In genomic region chr9:122954253-122954691, GRCh38 we compare ENCODE assay signal across 14 cellular contexts. TPM values are rescaled to one million over a fixed set of nuclear protein-coding genes. Genes with fewer than 3 reads are reported as not detected.
DNase-seq lines count a peak whose midpoint lies in the region; ATAC-seq and TF ChIP-seq lines count a peak whose summit lies in the region.
"Had no signal": no experiment of that assay in that cellular context is flagged by ENCODE, and none has a peak within 500 bp of the region (broad histone marks: within the 10 kb centered on the region; RNA-seq: fewer than 3 reads in every experiment).

No MANE protein-coding gene starts in this region.

- DNase-seq in amniotic epithelial cell (ENCODE audit: low read depth), result peak; percentile 35
- peak; percentile 80 for DNase-seq in fibroblast of the aortic adventitia (ENCODE audit: low read depth)
- DNase-seq in smooth muscle cell (lab: John Stamatoyannopoulos, UW; ENCODE audit: unreplicated experiment), result no peak
- DNase-seq in stimulated activated naive CD4-positive, alpha-beta T cell (lab: John Stamatoyannopoulos, UW), result no peak
- DNase-seq in OCI-LY7 (ENCODE audit: low spot score), result no peak
- no peak for DNase-seq in NCI-H2029 treated with DMSO at 0.1 percent for 48 hours (lab: John Stamatoyannopoulos, UW)
- DNase-seq: NCI-H1092 treated with DMSO at 0.1 percent for 48 hours, NCI-H510A, psoas muscle, SHP77, WERI-Rb-1 had no signal

- H3K79me2 ChIP-seq in smooth muscle cell (ENCODE audit: low read depth), result peaks cover 88% of the 10 kb centered on the region
- peaks cover 80% of the 10 kb centered on the region for H3K79me2 ChIP-seq in OCI-LY7 (ENCODE audit: insufficient read depth, low read depth, low read length)

- H3K4me1 ChIP-seq in HEK293 (ENCODE audit: control insufficient read depth, insufficient read depth, low read length) (0 out of 2 replicates have a peak, but pooled peaks cover 2% of the 10 kb centered on the region), smooth muscle cell (ENCODE audit: low read depth) (no peaks in the 10 kb centered on the region), OCI-LY7 (ENCODE audit: insufficient read depth, low read length, poor library complexity, severe bottlenecking) (no peaks in the 10 kb centered on the region)
- H3K4me1 ChIP-seq: psoas muscle had no signal

- no peak for ATAC-seq in HG03565 (IDR thresholded peaks at IDR 0.05; ENCODE audit: unreplicated experiment)
- ATAC-seq: psoas muscle had no signal

- TF ChIP-seq CTCF in HEK293 (tag by site-specific recombination; IDR thresholded peaks at IDR 0.05) (no peak), fibroblast of the aortic adventitia (IDR thresholded peaks at IDR 0.05; ENCODE audit: insufficient read depth, low read length) (no peak), smooth muscle cell (IDR thresholded peaks at IDR 0.05; ENCODE audit: borderline replicate concordance, insufficient read depth, poor library complexity, severe bottlenecking) (no peak), OCI-LY7 (conservative IDR thresholded peaks at IDR 0.05; ENCODE audit: low read length) (no peak)

- intact Hi-C loops in OCI-LY7 (cut with micrococcal nuclease; ENCODE audit: unreplicated experiment), result no loop called here

- POLR2A ChIA-PET in HEK293 (lab: Yijun Ruan, JAX) (interaction anchor here (5.2 kb wide), 1 partner anchor 14 kb away, joined by 24 read pairs; the partner anchor contains the start of gene RABGAP1), OCI-LY7 (lab: Charles Lee) (interaction anchor here (1.6 to 2.3 kb wide), 2 partner anchors 13 to 23 kb away, joined by 4 to 12 read pairs; partner anchors contain the start of genes RABGAP1 and ZBTB26)

- no peaks in the 10 kb centered on the region for H3K9me2 ChIP-seq in OCI-LY7 (ENCODE audit: insufficient read depth, low read length)

- H3K4me3 ChIP-seq in HEK293 (ENCODE audit: low read depth, low read length) (no peak overlapping the region), fibroblast of the aortic adventitia (ENCODE audit: low read depth, low read length) (no peak overlapping the region), smooth muscle cell (no peak overlapping the region), OCI-LY7 (ENCODE audit: low read depth, low read length, poor library complexity, severe bottlenecking) (no peak overlapping the region)
- H3K4me3 ChIP-seq: psoas muscle, suprapubic skin had no signal

- H3K36me3 ChIP-seq in HEK293 (ENCODE audit: control insufficient read depth in 2 of 2, insufficient read depth in 1 of 2, low read length in 2 of 2) (peaks cover 3 to 5% of the 10 kb centered on the region in 2 experiments; a peak in 2 of 3 replicates), smooth muscle cell (ENCODE audit: low read depth) (no peaks in the 10 kb centered on the region), OCI-LY7 (ENCODE audit: insufficient read depth, low read length) (peaks cover 34% of the 10 kb centered on the region)

- H2AFZ ChIP-seq in smooth muscle cell (ENCODE audit: low read depth) (no peak overlapping the region), OCI-LY7 (ENCODE audit: low read length) (no peak overlapping the region)

- H4K20me1 ChIP-seq in smooth muscle cell (ENCODE audit: low read depth) (peaks cover 82% of the 10 kb centered on the region), OCI-LY7 (ENCODE audit: insufficient read depth, low read length) (0 out of 2 replicates have a peak, but pooled peaks cover 4% of the 10 kb centered on the region)

- H3F3A ChIP-seq in smooth muscle cell (ENCODE audit: low read depth), result no peaks in the 10 kb centered on the region

- no peaks in the 10 kb centered on the region for H3K9me3 ChIP-seq in HEK293 (ENCODE audit: control insufficient read depth, insufficient read depth, low read depth, low read length)
- no peaks in the 10 kb centered on the region for H3K9me3 ChIP-seq in smooth muscle cell (replicated peaks; ENCODE audit: low read depth)
- H3K9me3 ChIP-seq in OCI-LY7 (ENCODE audit: low read length), result no peaks in the 10 kb centered on the region
- H3K9me3 ChIP-seq: psoas muscle, suprapubic skin had no signal

- no TSS peak for BruUV-seq in OCI-LY7 (replicated peaks; lab: Mats Ljungman, UMichigan)

- CTCF ChIA-PET in HEK293 (lab: Yijun Ruan, JAX), result interaction anchor here (0.6 kb wide), 1 partner anchor 9 kb away, joined by 3 read pairs; no protein-coding TSS in a partner anchor
- CTCF ChIA-PET in OCI-LY7 (lab: Charles Lee; ENCODE audit: unreplicated experiment), result no interaction called here

- H3K27ac ChIP-seq in HEK293 (ENCODE audit: extremely low read depth, low read depth, low read length) (no peak overlapping the region), smooth muscle cell (ENCODE audit: low read depth) (peak overlapping the region; percentile 7), OCI-LY7 (ENCODE audit: low read depth, low read length, poor library complexity, severe bottlenecking) (no peak overlapping the region)
- H3K27ac ChIP-seq: psoas muscle, suprapubic skin, WERI-Rb-1 had no signal

- H3K27me3 ChIP-seq in smooth muscle cell (ENCODE audit: low read depth), result no peaks in the 10 kb centered on the region
- H3K27me3 ChIP-seq: suprapubic skin had no signal

- H3K9ac ChIP-seq in smooth muscle cell (ENCODE audit: low read depth), result no peak overlapping the region

- H3K4me2 ChIP-seq in smooth muscle cell (no peak overlapping the region), OCI-LY7 (ENCODE audit: low read length) (no peak overlapping the region)

TF ChIP-seq in HEK293, 187 proteins besides CTCF, POLR2A, EP300 and RAD21 (continues in another document):
- TF ChIP-seq PRDM6 (tag by site-specific recombination; IDR thresholded peaks at IDR 0.05) (peak; percentile 10; the same call in 1 of the 2 replicates), ZNF18 (tag by site-specific recombination; IDR thresholded peaks at IDR 0.05) (no peak), ATF2 (tag by site-specific recombination; IDR thresholded peaks at IDR 0.05; ENCODE audit: low read depth) (no peak)

RNA-seq across cellular contexts. Expression of gene RABGAP1, which starts 13.5 kb away (rescaled TPM):
- 38.7 and 50.3 TPM in 2 replicates for total RNA-seq in fibroblast of the aortic adventitia (ENCODE audit: low replicate concordance)
- total RNA-seq in smooth muscle cell, result 31.8 and 35.3 TPM in 2 replicates
- polyA plus RNA-seq in smooth muscle cell, result 13.5 and 17.6 TPM in 2 replicates
- 16.8 and 24.2 TPM in 2 replicates for total RNA-seq in OCI-LY7 (2014; rRNA removed; shearing (Covaris generic))
- 39.8 and 46.6 TPM in 2 replicates for total RNA-seq in OCI-LY7 (2022)

RNA-seq across cellular contexts. Expression of gene ZBTB26, which starts 23.0 kb away (rescaled TPM):
- total RNA-seq in fibroblast of the aortic adventitia (ENCODE audit: low replicate concordance) (4.7 and 6.1 TPM in 2 replicates), smooth muscle cell (4.0 and 5.3 TPM in 2 replicates), OCI-LY7 (2022) (14.2 and 15.6 TPM in 2 replicates)
- polyA plus RNA-seq in smooth muscle cell, result 0.74 and 1.5 TPM in 2 replicates
- 7.6 and 10.8 TPM in 2 replicates for total RNA-seq in OCI-LY7 (2014; rRNA removed; shearing (Covaris generic))

RNA-seq across cellular contexts. Expression of gene ZBTB6, which starts 41.1 kb away (rescaled TPM):
- total RNA-seq in fibroblast of the aortic adventitia (ENCODE audit: low replicate concordance), result 9.1 and 17.7 TPM in 2 replicates
- 13.2 and 18.1 TPM in 2 replicates for total RNA-seq in smooth muscle cell
- 2.7 and 3.8 TPM in 2 replicates for polyA plus RNA-seq in smooth muscle cell
- total RNA-seq in OCI-LY7 (2014; rRNA removed; shearing (Covaris generic)), result 7.1 and 8.1 TPM in 2 replicates
- total RNA-seq in OCI-LY7 (2022), result 8.4 and 9.4 TPM in 2 replicates

RNA-seq across cellular contexts. Expression of gene RC3H2, which starts 49.1 kb away (rescaled TPM):
- total RNA-seq in fibroblast of the aortic adventitia (ENCODE audit: low replicate concordance) (47.7 and 58.8 TPM in 2 replicates), smooth muscle cell (44.7 and 46.1 TPM in 2 replicates), OCI-LY7 (2022) (73.7 and 78.7 TPM in 2 replicates)
- 15.3 and 15.6 TPM in 2 replicates for polyA plus RNA-seq in smooth muscle cell
- 45.0 and 46.2 TPM in 2 replicates for total RNA-seq in OCI-LY7 (2014; rRNA removed; shearing (Covaris generic))

Comparison
In these comparisons a context has a peak if more than half of its experiments do, and no peak if none do; other contexts are left out.
1. DNase-seq: peak in amniotic epithelial cell (single experiment) and fibroblast of the aortic adventitia (single experiment); none in smooth muscle cell (single experiment), stimulated activated naive CD4-positive, alpha-beta T cell (0 of 6), OCI-LY7 (single experiment) and NCI-H2029 treated with DMSO at 0.1 percent for 48 hours (single experiment).